8 cellular contexts compared by ENCODE assay signal in the genomic region with DNA sequence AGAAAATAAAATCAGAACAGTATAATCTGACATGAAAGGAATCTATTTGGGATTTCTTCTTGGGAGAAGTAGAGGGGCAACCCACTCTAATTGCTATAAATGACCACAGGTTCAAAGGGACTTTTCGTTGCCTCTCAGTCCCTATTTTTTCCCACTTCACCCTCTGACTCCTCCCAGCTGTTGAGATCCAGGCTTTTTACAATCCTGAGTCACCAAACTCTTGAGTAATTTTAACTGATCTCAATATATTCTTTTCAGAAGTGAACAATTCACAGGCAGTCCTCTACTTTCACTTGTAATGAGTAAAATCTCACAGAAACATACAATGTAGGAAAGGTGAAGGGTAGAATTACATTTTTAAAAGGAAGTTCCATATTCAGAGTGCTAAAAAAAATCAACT. TPM values are rescaled to one million over a fixed set of nuclear protein-coding genes. Genes with fewer than 3 reads are reported as not detected.
A peak's percentile ranks its signal among the peaks of the same experiment; 100 is the strongest.
DNase-seq lines count a peak whose midpoint lies in the region; ATAC-seq, FAIRE-seq and TF ChIP-seq lines count a peak whose summit lies in the region.
"Had no signal": no experiment of that assay in that cellular context is flagged by ENCODE, and none has a peak within 500 bp of the region (broad histone marks: within the 10 kb centered on the region; RNA-seq: fewer than 3 reads in every experiment).

No MANE protein-coding gene starts in this region.

- ATAC-seq in HG02938 (IDR thresholded peaks at IDR 0.05; ENCODE audit: unreplicated experiment), result no peak

- no peak overlapping the region for H3K4me2 ChIP-seq in mesenchymal stem cell (ENCODE audit: low read length, poor library complexity, severe bottlenecking)

- no peak overlapping the region for H3K18ac ChIP-seq in mesenchymal stem cell (ENCODE audit: low read depth in 1 of 2, low read length in 2 of 2)

- H3K9me3 ChIP-seq in MG63 (no peaks in the 10 kb centered on the region), mesenchymal stem cell (ENCODE audit: control insufficient read depth, low read length) (no peaks in the 10 kb centered on the region), uterus (no peaks in the 10 kb centered on the region)

- H2AK5ac ChIP-seq in mesenchymal stem cell (ENCODE audit: low read length, severe bottlenecking), result no peak overlapping the region

- no peak overlapping the region for H3K4me3 ChIP-seq in MG63
- H3K4me3 ChIP-seq in bronchial epithelial cell (ENCODE audit: low read depth, low read length), result no peak overlapping the region
- H3K4me3 ChIP-seq in mesenchymal stem cell (ENCODE audit: insufficient read depth in 1 of 2, low read depth in 1 of 2, low read length in 2 of 2), result peak overlapping the region in 1 of 2 experiments; percentile 65
- peak overlapping the region in 1 of 2 donors; percentile 0 for H3K4me3 ChIP-seq in uterus

- H3K4ac ChIP-seq in mesenchymal stem cell (ENCODE audit: low read depth in 1 of 2, low read length in 2 of 2), result no peak overlapping the region

- no peak overlapping the region for H3K14ac ChIP-seq in mesenchymal stem cell (ENCODE audit: low read length in 2 of 2)

- intact Hi-C loops in uterus (cut with DNase I; ENCODE audit: low total_unique reads), result no loop called here

- no peak overlapping the region for H4K91ac ChIP-seq in mesenchymal stem cell (ENCODE audit: low read length)

- TF ChIP-seq CTCF in bronchial epithelial cell (IDR thresholded peaks at IDR 0.05; ENCODE audit: insufficient read depth, low read length, severe bottlenecking), result no peak
- TF ChIP-seq CTCF in uterus (IDR thresholded peaks at IDR 0.05), result no peak

- H3K36me3 ChIP-seq in MG63 (no peaks in the 10 kb centered on the region), bronchial epithelial cell (ENCODE audit: control insufficient read depth, insufficient read depth, low read length) (no peaks in the 10 kb centered on the region), mesenchymal stem cell (ENCODE audit: control insufficient read depth in 1 of 2, insufficient read depth in 2 of 2, low read depth in 1 of 2, low read length in 2 of 2) (no peaks in the 10 kb centered on the region), uterus (no peaks in the 10 kb centered on the region)

- H2AFZ ChIP-seq in mesenchymal stem cell (ENCODE audit: low read depth, low read length), result no peak overlapping the region

- TF ChIP-seq POLR2A in uterus (IDR thresholded peaks at IDR 0.05), result no peak

- no peak overlapping the region for H2BK12ac ChIP-seq in mesenchymal stem cell (ENCODE audit: low read length in 2 of 2)

- peak; percentile 9 for DNase-seq in MG63
- DNase-seq in bronchial epithelial cell (ENCODE audit: low read depth), result peak; percentile 80
- DNase-seq in mesenchymal stem cell, result peak; percentile 88
- DNase-seq in uterus, result no peak
- no peak for DNase-seq in stimulated activated CD8-positive, alpha-beta memory T cell treated with anti-CD3 and anti-CD28 coated beads, Interleukin-4, amount 100 ng/mL, for 48 hours
- no peak for DNase-seq in effector CD4-positive, alpha-beta T cell
- DNase-seq: NCI-H1694 had no signal

- H3K9ac ChIP-seq in mesenchymal stem cell (ENCODE audit: low read length), result peak overlapping the region; percentile 88

- H2BK120ac ChIP-seq in mesenchymal stem cell (ENCODE audit: low read depth, low read length), result no peak overlapping the region

- H3K79me1 ChIP-seq in mesenchymal stem cell (replicated peaks; ENCODE audit: low read length, poor library complexity, severe bottlenecking), result no peaks in the 10 kb centered on the region

- 0% methylated on average over 1 of the region's 1 CpG for WGBS in mesenchymal stem cell

- H2BK5ac ChIP-seq in mesenchymal stem cell (ENCODE audit: low read depth, low read length, poor library complexity, severe bottlenecking), result no peak overlapping the region

- H4K8ac ChIP-seq in mesenchymal stem cell (ENCODE audit: low read length), result no peak overlapping the region

- H2BK15ac ChIP-seq in mesenchymal stem cell (ENCODE audit: low read depth, poor library complexity, severe bottlenecking), result no peak overlapping the region

- H3K27ac ChIP-seq in mesenchymal stem cell (ENCODE audit: low read length, poor library complexity, severe bottlenecking) (peak overlapping the region; percentile 44), uterus (peak overlapping the region; percentile 25 to 63)

- no peaks in the 10 kb centered on the region for H3K27me3 ChIP-seq in MG63
- H3K27me3 ChIP-seq in bronchial epithelial cell (ENCODE audit: control insufficient read depth, insufficient read depth, low read length), result no peaks in the 10 kb centered on the region
- no peaks in the 10 kb centered on the region for H3K27me3 ChIP-seq in mesenchymal stem cell (ENCODE audit: control insufficient read depth in 1 of 2, insufficient read depth in 1 of 2, low read length in 2 of 2)
- no peaks in the 10 kb centered on the region for H3K27me3 ChIP-seq in uterus

- H3K4me1 ChIP-seq in mesenchymal stem cell (ENCODE audit: control insufficient read depth, insufficient read depth, low read depth, low read length) (peaks cover 5% of the 10 kb centered on the region), uterus (peaks cover 0 to 5% of the 10 kb centered on the region in 2 donors)

- no peak for FAIRE-seq in bronchial epithelial cell (lab: Jason Lieb, UNC)

- H3K23ac ChIP-seq in mesenchymal stem cell (ENCODE audit: low read length in 2 of 2), result no peak overlapping the region

RNA-seq across cellular contexts. Expression of gene EIF4E3, which starts 44.6 kb away (rescaled TPM):
- total RNA-seq in MG63 (2014; rRNA removed; shearing (Covaris generic); ENCODE audit: low replicate concordance), result 2.9 and 4.4 TPM in 2 replicates
- total RNA-seq in bronchial epithelial cell (2.1 and 3.1 TPM in 2 replicates), uterus (10 to 100 TPM; 12.4 to 52.2 (median 23.0) TPM)
- 5.5 TPM for polyA plus RNA-seq in mesenchymal stem cell (2013, experiment 1 of 2)
- 6.2 TPM for polyA plus RNA-seq in mesenchymal stem cell (2013, experiment 2 of 2)

Comparison
In these comparisons a context has a peak if more than half of its experiments do, and no peak if none do; other contexts are left out.
1. DNase-seq: peak in MG63 (single experiment), bronchial epithelial cell (single experiment) and mesenchymal stem cell (single experiment); none in uterus (0 of 2), stimulated activated CD8-positive, alpha-beta memory T cell treated with anti-CD3 and anti-CD28 coated beads, Interleukin-4, amount 100 ng/mL, for 48 hours (single experiment) and effector CD4-positive, alpha-beta T cell (single experiment).